ENCODE assay signal across 26 cellular contexts in genomic region chr7:25664593-25664992, GRCh38.
DNase-seq lines count a peak whose midpoint lies in the region; ATAC-seq and TF ChIP-seq lines count a peak whose summit lies in the region.
"Had no signal": no experiment of that assay in that cellular context is flagged by ENCODE, and none has a peak within 500 bp of the region (broad histone marks: within the 10 kb centered on the region; RNA-seq: fewer than 3 reads in every experiment).

No MANE protein-coding gene starts in this region.

- DNase-seq in GM12865 (ENCODE audit: low read depth) (peak; percentile 45), GM20000 (ENCODE audit: low spot score) (peak; percentile 7), HK-2 (ENCODE audit: unreplicated experiment) (no peak), A172 (ENCODE audit: low spot score) (no peak), activated gamma-delta T cell treated with Interleukin-2 at 50 U/mL for 16 hours (no peak)
- DNase-seq: ACHN; activated CD4-positive, alpha-beta T cell treated with anti-CD3 and anti-CD28 coated beads, Interleukin-2, amount 10 ng/mL, durations not matched to agents 24 days and 14 days; activated naive CD8-positive, alpha-beta T cell treated with anti-CD3 and anti-CD28 coated beads, Interleukin-2, amount 10 ng/mL, durations not matched to agents 7 days and 5 days; C1 segment of cervical spinal cord; Calu3; left cardiac atrium; midbrain; MV-4-11; NCI-H1930; NCI-H345; small intestine; stimulated activated CD4-positive, alpha-beta T cell treated with anti-CD3 and anti-CD28 coated beads, Interleukin-2, amount 100 ng/mL, for 48 hours; T-helper 17 cell had no signal

- no peak overlapping the region for H3K4me3 Mint-ChIP-seq in nephron
- H3K4me3 Mint-ChIP-seq: activated CD4-positive, alpha-beta T cell treated with anti-CD3 and anti-CD28 coated beads, Interleukin-2, amount 10 ng/mL, durations not matched to agents 24 days and 14 days; activated naive CD8-positive, alpha-beta T cell treated with anti-CD3 and anti-CD28 coated beads, Interleukin-2, amount 10 ng/mL, durations not matched to agents 7 days and 5 days; neural crest cell; stimulated activated naive CD8-positive, alpha-beta T cell treated with anti-CD3 and anti-CD28 coated beads, Interleukin-15, Interleukin-2, amounts not matched to agents 100 ng/mL and 50 ng/mL, for 24 hours; T-helper 17 cell had no signal

- H3K4me3 ChIP-seq in GM12865 (ENCODE audit: low read depth, low read length) = no peak overlapping the region
- H3K4me3 ChIP-seq: HAP-1, psoas muscle had no signal

- no peaks in the 10 kb centered on the region for H3K36me3 Mint-ChIP-seq in nephron (ENCODE audit: low read depth)
- H3K36me3 Mint-ChIP-seq: activated naive CD8-positive, alpha-beta T cell treated with anti-CD3 and anti-CD28 coated beads, Interleukin-2, amount 10 ng/mL, durations not matched to agents 7 days and 5 days had no signal

- H3K4me1 Mint-ChIP-seq in nephron = peaks cover 61% of the 10 kb centered on the region
- H3K4me1 Mint-ChIP-seq: activated naive CD8-positive, alpha-beta T cell treated with anti-CD3 and anti-CD28 coated beads, Interleukin-2, amount 10 ng/mL, durations not matched to agents 7 days and 5 days; T-helper 17 cell had no signal

- H3K27ac Mint-ChIP-seq in nephron = peak overlapping the region; percentile 34 to 92 (median 89)
- H3K27ac Mint-ChIP-seq: activated CD4-positive, alpha-beta T cell treated with anti-CD3 and anti-CD28 coated beads, Interleukin-2, amount 10 ng/mL, durations not matched to agents 24 days and 14 days; activated naive CD8-positive, alpha-beta T cell treated with anti-CD3 and anti-CD28 coated beads, Interleukin-2, amount 10 ng/mL, durations not matched to agents 7 days and 5 days; stimulated activated naive CD8-positive, alpha-beta T cell treated with anti-CD3 and anti-CD28 coated beads, Interleukin-15, Interleukin-2, amounts not matched to agents 100 ng/mL and 50 ng/mL, for 24 hours; T-helper 17 cell had no signal

- H3K27me3 Mint-ChIP-seq in nephron (ENCODE audit: low read depth) = no peaks in the 10 kb centered on the region

- no peak for TF ChIP-seq CTCF in GM12865 (IDR thresholded peaks at IDR 0.05; ENCODE audit: insufficient read depth, low read depth, low read length, missing control alignments)
- TF ChIP-seq CTCF in GM20000 (IDR thresholded peaks at IDR 0.05; ENCODE audit: extremely low read depth, missing control alignments) = no peak
- no peak for TF ChIP-seq CTCF in nephron (IDR thresholded peaks at IDR 0.05; ENCODE audit: unreplicated experiment in 3 of 3)

- no peaks in the 10 kb centered on the region for H3K9me3 Mint-ChIP-seq in nephron
- H3K9me3 Mint-ChIP-seq: activated CD4-positive, alpha-beta T cell treated with anti-CD3 and anti-CD28 coated beads, Interleukin-2, amount 10 ng/mL, durations not matched to agents 24 days and 14 days; activated naive CD8-positive, alpha-beta T cell treated with anti-CD3 and anti-CD28 coated beads, Interleukin-2, amount 10 ng/mL, durations not matched to agents 7 days and 5 days; neural crest cell; stimulated activated naive CD8-positive, alpha-beta T cell treated with anti-CD3 and anti-CD28 coated beads, Interleukin-15, Interleukin-2, amounts not matched to agents 100 ng/mL and 50 ng/mL, for 24 hours had no signal

- ATAC-seq in HG03280 (IDR thresholded peaks at IDR 0.05; ENCODE audit: unreplicated experiment) (peak; percentile 80), HG02884 (IDR thresholded peaks at IDR 0.05; ENCODE audit: unreplicated experiment) (no peak)
- ATAC-seq: Panc1, T-helper 17 cell had no signal

Comparison
In these comparisons a context has a peak if more than half of its experiments do, and no peak if none do; other contexts are left out.
1. DNase-seq: peak in GM12865 (single experiment) and GM20000 (single experiment); none in HK-2 (single experiment), A172 (single experiment) and activated gamma-delta T cell treated with Interleukin-2 at 50 U/mL for 16 hours (single experiment).